In the genomic region with DNA sequence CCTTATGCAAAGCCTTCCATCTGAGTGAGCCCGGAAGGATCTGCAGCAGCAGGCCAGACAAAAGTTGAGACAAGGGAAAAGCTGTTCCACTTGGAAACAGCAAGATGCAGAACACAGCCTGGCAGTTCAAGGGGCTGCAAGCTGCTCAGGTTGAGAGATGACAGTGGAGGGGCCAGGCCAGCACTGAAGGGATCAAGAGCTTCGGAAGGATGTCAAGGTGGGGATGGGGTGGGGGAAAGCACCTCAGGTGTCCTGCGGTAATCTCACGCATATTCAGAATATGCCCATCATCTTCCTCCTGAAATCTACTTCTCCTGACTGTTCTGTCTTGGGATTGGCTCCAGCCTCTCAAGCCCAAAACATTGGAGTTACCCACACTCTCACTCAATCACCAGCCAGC, we compare ENCODE assay signal across 22 cellular contexts. TPM values are rescaled to one million over a fixed set of nuclear protein-coding genes. Genes with fewer than 3 reads are reported as not detected.
DNase-seq lines count a peak whose midpoint lies in the region; ATAC-seq and TF ChIP-seq lines count a peak whose summit lies in the region.
"Had no signal": no experiment of that assay in that cellular context is flagged by ENCODE, and none has a peak within 500 bp of the region (broad histone marks: within the 10 kb centered on the region; RNA-seq: fewer than 3 reads in every experiment).

No MANE protein-coding gene starts in this region.

- DNase-seq in OCI-LY7 (ENCODE audit: low spot score) (no peak), esophagus muscularis mucosa (ENCODE audit: extremely low spot score) (peak; percentile 89), stomach (peak; percentile 10), transverse colon (no peak), prostate gland (ENCODE audit: low spot score) (no peak)
- DNase-seq: CD4-positive, alpha-beta T cell; CD8-positive, alpha-beta memory T cell; DMS 273 treated with DMSO at 0.1 percent for 48 hours; DMS79; EL; GDM1; H9 had no signal

- peak overlapping the region in 8 of 11 experiments; percentile 38 to 87 (median 82); a peak in 14 of 22 replicates for H3K4me2 ChIP-seq in BLaER1 treated with 17β-estradiol and CSF1 and Interleukin-3, amounts not matched to agents 10 nM and 100 nM
- no peak overlapping the region for H3K4me2 ChIP-seq in OCI-LY7 (ENCODE audit: low read length)
- H3K4me2 ChIP-seq: GM23338 had no signal

- no peaks in the 10 kb centered on the region for H3K9me2 ChIP-seq in OCI-LY7 (ENCODE audit: insufficient read depth, low read length)

- in situ Hi-C loops in transverse colon (cut with MboI; ENCODE audit: low pct_ligation_motif_present in 1 of 4, low pct_unique_long_range_greater_than_20kb in 1 of 4, low sequenced_read_pairs in 3 of 4), result no loop called here

- ATAC-seq in GM21367 (IDR thresholded peaks at IDR 0.05; ENCODE audit: unreplicated experiment), result no peak
- ATAC-seq: GM12878, GM23338, HCT116 had no signal

- CTCF ChIA-PET in OCI-LY7 (lab: Charles Lee; ENCODE audit: unreplicated experiment), result no interaction called here

- 0 out of 22 replicates have a peak overlapping the region, but pooled peaks of 1 of the 11 experiments have one; percentile 16 for H3K9ac ChIP-seq in BLaER1 treated with 17β-estradiol and CSF1 and Interleukin-3, amounts not matched to agents 10 nM and 100 nM

- 83% methylated on average over 4 of the region's 4 CpGs for WGBS in esophagus muscularis mucosa
- WGBS in stomach, 5 donors, result 85 to 98% (median 91%) methylated on average over 3 to 4 of the region's 4 CpGs
- 75 to 86% methylated on average over 3 to 4 of the region's 4 CpGs for WGBS in transverse colon (ENCODE audit: low coverage in 1 of 2), 2 donors
- 81% methylated on average over 4 of the region's 4 CpGs for WGBS in prostate gland

- H3K27me3 ChIP-seq in BLaER1 treated with 17β-estradiol and CSF1 and Interleukin-3, amounts not matched to agents 10 nM and 100 nM, result no peaks in the 10 kb centered on the region
- peaks cover 0 to 35% (median 0%) of the 10 kb centered on the region in 4 donors for H3K27me3 ChIP-seq in esophagus muscularis mucosa
- H3K27me3 ChIP-seq in stomach, result peaks cover 0 to 31% (median 7%) of the 10 kb centered on the region in 3 donors
- no peaks in the 10 kb centered on the region for H3K27me3 ChIP-seq in transverse colon
- no peaks in the 10 kb centered on the region for H3K27me3 ChIP-seq in prostate gland (replicated peaks; ENCODE audit: insufficient read depth)

- TF ChIP-seq EP300 in esophagus muscularis mucosa (IDR thresholded peaks at IDR 0.05) (no peak), stomach (IDR thresholded peaks at IDR 0.05) (no peak), transverse colon (IDR thresholded peaks at IDR 0.05; ENCODE audit: low read depth) (no peak)

- TF ChIP-seq CTCF in OCI-LY7 (conservative IDR thresholded peaks at IDR 0.05; ENCODE audit: low read length) (no peak), esophagus muscularis mucosa (IDR thresholded peaks at IDR 0.05) (no peak), stomach (IDR thresholded peaks at IDR 0.05) (no peak), transverse colon (IDR thresholded peaks at IDR 0.05) (no peak), prostate gland (IDR thresholded peaks at IDR 0.05) (no peak)

- peaks cover 10 to 43% (median 17%) of the 10 kb centered on the region in 11 experiments for H3K9me3 ChIP-seq in BLaER1 treated with 17β-estradiol and CSF1 and Interleukin-3, amounts not matched to agents 10 nM and 100 nM (replicated peaks in 1 of 11)
- H3K9me3 ChIP-seq in OCI-LY7 (ENCODE audit: low read length) (no peaks in the 10 kb centered on the region), esophagus muscularis mucosa (no peaks in the 10 kb centered on the region), stomach (no peaks in the 10 kb centered on the region), transverse colon (no peaks in the 10 kb centered on the region), prostate gland (no peaks in the 10 kb centered on the region)

- no peak for TF ChIP-seq POLR2A in esophagus muscularis mucosa (IDR thresholded peaks at IDR 0.05; ENCODE audit: low read depth)
- no peak for TF ChIP-seq POLR2A in stomach (IDR thresholded peaks at IDR 0.05)
- TF ChIP-seq POLR2A in transverse colon (IDR thresholded peaks at IDR 0.05), result no peak
- TF ChIP-seq POLR2A in prostate gland (IDR thresholded peaks at IDR 0.05), result no peak

- POLR2A ChIA-PET in OCI-LY7 (lab: Charles Lee), result no interaction called here

- H3K4me3 ChIP-seq in BLaER1 treated with 17β-estradiol and CSF1 and Interleukin-3, amounts not matched to agents 10 nM and 100 nM, result no peak overlapping the region
- no peak overlapping the region for H3K4me3 ChIP-seq in OCI-LY7 (ENCODE audit: low read depth, low read length, poor library complexity, severe bottlenecking)
- no peak overlapping the region for H3K4me3 ChIP-seq in esophagus muscularis mucosa
- no peak overlapping the region for H3K4me3 ChIP-seq in stomach
- no peak overlapping the region for H3K4me3 ChIP-seq in transverse colon
- no peak overlapping the region for H3K4me3 ChIP-seq in prostate gland
- H3K4me3 ChIP-seq: GM12878, GM23338 had no signal

- H3K4me1 ChIP-seq in BLaER1 treated with 17β-estradiol and CSF1 and Interleukin-3, amounts not matched to agents 10 nM and 100 nM, result peaks cover 17 to 70% (median 67%) of the 10 kb centered on the region in 10 experiments
- H3K4me1 ChIP-seq in OCI-LY7 (ENCODE audit: insufficient read depth, low read length, poor library complexity, severe bottlenecking) (peaks cover 39% of the 10 kb centered on the region), esophagus muscularis mucosa (no peaks in the 10 kb centered on the region), stomach (no peaks in the 10 kb centered on the region), transverse colon (no peaks in the 10 kb centered on the region), prostate gland (replicated peaks) (no peaks in the 10 kb centered on the region)

- H3K79me2 ChIP-seq in OCI-LY7 (ENCODE audit: insufficient read depth, low read depth, low read length), result no peaks in the 10 kb centered on the region

- no peaks in the 10 kb centered on the region for H3K36me3 ChIP-seq in BLaER1 treated with 17β-estradiol and CSF1 and Interleukin-3, amounts not matched to agents 10 nM and 100 nM
- H3K36me3 ChIP-seq in OCI-LY7 (ENCODE audit: insufficient read depth, low read length) (no peaks in the 10 kb centered on the region), esophagus muscularis mucosa (no peaks in the 10 kb centered on the region), stomach (no peaks in the 10 kb centered on the region), transverse colon (no peaks in the 10 kb centered on the region), prostate gland (no peaks in the 10 kb centered on the region)

- no peak overlapping the region for H3K27ac ChIP-seq in BLaER1 treated with 17β-estradiol and CSF1 and Interleukin-3, amounts not matched to agents 10 nM and 100 nM
- no peak overlapping the region for H3K27ac ChIP-seq in OCI-LY7 (ENCODE audit: low read depth, low read length, poor library complexity, severe bottlenecking)
- H3K27ac ChIP-seq in esophagus muscularis mucosa (replicated peaks in 1 of 4), result no peak overlapping the region
- H3K27ac ChIP-seq in stomach, result no peak overlapping the region
- no peak overlapping the region for H3K27ac ChIP-seq in transverse colon
- H3K27ac ChIP-seq in prostate gland, result no peak overlapping the region

- H4K20me1 ChIP-seq in BLaER1 treated with 17β-estradiol and CSF1 and Interleukin-3, amounts not matched to agents 10 nM and 100 nM, result no peaks in the 10 kb centered on the region
- no peaks in the 10 kb centered on the region for H4K20me1 ChIP-seq in OCI-LY7 (ENCODE audit: insufficient read depth, low read length)

- H2AFZ ChIP-seq in OCI-LY7 (ENCODE audit: low read length), result peak overlapping the region; percentile 38; the same call in 1 of the 2 replicates
- H2AFZ ChIP-seq: GM23338 had no signal

- intact Hi-C loops in OCI-LY7 (cut with micrococcal nuclease; ENCODE audit: unreplicated experiment) (loop anchor here (10.0 kb wide), 1 partner anchor 48 kb away; no protein-coding TSS in a partner anchor), esophagus muscularis mucosa (cut with DNase I) (no loop called here), stomach (cut with DNase I; ENCODE audit: low total_unique reads) (no loop called here), transverse colon (cut with DNase I; ENCODE audit: low total_unique reads) (no loop called here), prostate gland (cut with DNase I) (no loop called here)

- no TSS peak for BruUV-seq in OCI-LY7 (replicated peaks; lab: Mats Ljungman, UMichigan)

RNA-seq across cellular contexts. Expression of a gene that starts 35.7 kb away (rescaled TPM):
- not detected in 2 replicates for total RNA-seq in OCI-LY7 (2014; rRNA removed; shearing (Covaris generic))
- total RNA-seq in OCI-LY7 (2022) (not detected in 2 replicates), esophagus muscularis mucosa (not detected), stomach (not detected), transverse colon (not detected), prostate gland (1 to 10 TPM in 1 of 2 donors, not detected in 1; 3.4 TPM)
- polyA plus RNA-seq in stomach, result not detected
- total RNA-seq: A172; A673; CD4-positive, alpha-beta T cell; CD8-positive, alpha-beta memory T cell; GM12878; H4; H9 had no signal
- polyA plus RNA-seq: BJ; CD14-positive monocyte; CD8-positive, alpha-beta memory T cell; GM12878 had no signal

Comparison
In these comparisons a context has a peak if more than half of its experiments do, and no peak if none do; other contexts are left out.
1. DNase-seq: peak in esophagus muscularis mucosa (single experiment) and stomach (single experiment); none in OCI-LY7 (single experiment), transverse colon (single experiment) and prostate gland (single experiment).